In genomic region chr5:66908230-66908629, GRCh38 we compare ENCODE assay signal across 8 cellular contexts.
"Had no signal": no experiment of that assay in that cellular context is flagged by ENCODE, and none has a peak within 500 bp of the region (broad histone marks: within the 10 kb centered on the region; RNA-seq: fewer than 3 reads in every experiment).

No MANE protein-coding gene starts in this region.

- ATAC-seq: HCT116, HepG2 had no signal

- H3K4me3 ChIP-seq: GM23248, HAP-1 had no signal

- H3K4me3 Mint-ChIP-seq: HFFc6, IgD-negative memory B cell had no signal

- H3K27me3 Mint-ChIP-seq: IgD-negative memory B cell had no signal

- H3K36me3 ChIP-seq: HAP-1 had no signal

- H3K9me3 Mint-ChIP-seq: HFFc6 had no signal

- H2AFZ ChIP-seq: GM23248 had no signal

- H3K9me3 ChIP-seq: HAP-1 had no signal

- DNase-seq: GM23248, HFFc6, KBM-7 had no signal

- H3K27ac Mint-ChIP-seq: HFFc6, IgD-negative memory B cell had no signal

- H3K27ac ChIP-seq: GM23248, HL-60 had no signal
